ENCODE assay signal across 8 cellular contexts in the genomic region with DNA sequence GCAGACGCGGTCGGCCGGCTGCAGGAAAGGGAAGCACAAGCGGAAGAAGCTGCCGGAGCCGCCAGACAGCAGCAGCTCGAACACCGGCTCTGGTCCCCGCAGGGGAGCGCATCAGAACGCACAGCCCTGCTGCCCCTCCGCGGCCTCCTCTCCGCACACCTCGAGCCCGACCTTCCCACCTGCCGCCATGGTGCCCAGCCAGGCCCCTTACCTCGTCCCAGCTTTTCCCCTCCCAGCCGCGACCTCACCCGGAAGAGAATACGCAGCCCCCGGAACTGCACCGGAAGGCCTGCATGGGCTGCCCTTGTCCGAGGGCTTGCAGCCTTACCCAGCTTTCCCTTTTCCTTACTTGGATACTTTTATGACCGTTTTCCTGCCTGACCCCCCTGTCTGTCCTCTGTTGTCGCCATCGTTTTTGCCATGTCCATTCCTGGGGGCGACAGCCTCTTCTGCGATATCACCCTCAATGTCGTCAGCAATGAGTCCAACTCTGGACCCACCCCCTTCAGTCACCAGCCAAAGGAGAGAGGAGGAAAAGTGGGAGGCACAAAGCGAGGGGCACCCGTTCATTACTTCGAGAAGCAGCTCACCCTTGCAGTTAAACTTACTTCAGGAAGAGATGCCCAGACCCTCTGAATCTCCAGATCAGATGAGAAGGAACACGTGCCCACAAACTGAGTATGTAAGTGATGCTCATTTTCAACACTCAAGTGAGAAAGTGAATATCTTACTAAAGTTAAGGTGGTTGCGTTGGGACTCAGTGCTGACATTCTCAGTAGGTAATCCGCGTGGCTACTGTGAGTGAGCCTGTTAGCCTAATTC. TPM values are rescaled to one million over a fixed set of nuclear protein-coding genes. Genes with fewer than 3 reads are reported as not detected.
DNase-seq lines count a peak whose midpoint lies in the region; ATAC-seq and TF ChIP-seq lines count a peak whose summit lies in the region.

No MANE protein-coding gene starts in this region.

- peak overlapping the region; percentile 89 for H3K4me3 Mint-ChIP-seq in activated naive CD8-positive, alpha-beta T cell
- H3K4me3 Mint-ChIP-seq in natural killer cell = peak overlapping the region; percentile 95

- CTCF ChIA-PET in AG04449 (lab: Yijun Ruan, JAX) = no interaction called here

- no peaks in the 10 kb centered on the region for H3K9me3 Mint-ChIP-seq in activated naive CD8-positive, alpha-beta T cell (ENCODE audit: low read depth)
- no peaks in the 10 kb centered on the region for H3K9me3 Mint-ChIP-seq in natural killer cell

- H3K27me3 Mint-ChIP-seq in activated naive CD8-positive, alpha-beta T cell = no peaks in the 10 kb centered on the region
- H3K27me3 Mint-ChIP-seq in natural killer cell (ENCODE audit: low read depth in 2 of 2) = no peaks in the 10 kb centered on the region

- H3K4me1 Mint-ChIP-seq in activated naive CD8-positive, alpha-beta T cell (ENCODE audit: low read depth) = peaks cover 4% of the 10 kb centered on the region
- H3K4me1 Mint-ChIP-seq in natural killer cell = peaks cover 19 to 21% of the 10 kb centered on the region in 2 donors

- peaks cover 8% of the 10 kb centered on the region for H3K36me3 Mint-ChIP-seq in activated naive CD8-positive, alpha-beta T cell
- H3K36me3 Mint-ChIP-seq in natural killer cell = peaks cover 20% of the 10 kb centered on the region

- DNase-seq in AG04449 (ENCODE audit: low read depth, low spot score) (no peak), NCI-H1930 (lab: John Stamatoyannopoulos, UW) (peak; percentile 12 to 18), natural killer cell (peak; percentile 39), middle frontal gyrus (ENCODE audit: extremely low spot score, low spot score) (no peak), COLO668 (lab: John Stamatoyannopoulos, UW; ENCODE audit: unreplicated experiment) (no peak)

- H3K4me3 ChIP-seq in AG04449 (ENCODE audit: low read depth, low read length) = peak overlapping the region; percentile 45

- TF ChIP-seq CTCF in AG04449 (IDR thresholded peaks at IDR 0.05; ENCODE audit: insufficient read depth, low read length, missing control alignments) (no peak), natural killer cell (IDR thresholded peaks at IDR 0.05) (no peak)

- POLR2A ChIA-PET in AG04449 (lab: Yijun Ruan, JAX) = no interaction called here

- ATAC-seq in natural killer cell = peak in 2 of 3 donors; percentile 86 to 92
- ATAC-seq in HG03520 (IDR thresholded peaks at IDR 0.05; ENCODE audit: unreplicated experiment) = no peak
- no peak for ATAC-seq in HG02798 (IDR thresholded peaks at IDR 0.05; ENCODE audit: poor library complexity, unreplicated experiment)

- peak overlapping the region; percentile 91 for H3K27ac Mint-ChIP-seq in activated naive CD8-positive, alpha-beta T cell
- H3K27ac Mint-ChIP-seq in natural killer cell = peak overlapping the region; percentile 89 to 92

- intact Hi-C loops in natural killer cell (cut with micrococcal nuclease) = no loop called here

RNA-seq across cellular contexts. Expression of a gene that starts 25.5 kb away (rescaled TPM):
- total RNA-seq in natural killer cell = 1 to 10 TPM; 3.9 to 7.7 (median 7.5) TPM

RNA-seq across cellular contexts. Expression of a gene that starts 43.3 kb away (rescaled TPM):
- total RNA-seq in natural killer cell = 10 to 100 TPM in 2 of 3 donors, 1 to 10 TPM in 1; 9.1 to 20.8 (median 19.2) TPM

RNA-seq across cellular contexts. Expression of a gene that starts 56.2 kb away (rescaled TPM):
- 100 to 1,000 TPM in 1 of 3 donors, 10 to 100 TPM in 2; 86.9 to 110 (median 92.2) TPM for total RNA-seq in natural killer cell

Comparison
In these comparisons a context has a peak if more than half of its experiments do, and no peak if none do; other contexts are left out.
1. DNase-seq: peak in NCI-H1930 (2 of 2) and natural killer cell (single experiment); none in AG04449 (single experiment), middle frontal gyrus (single experiment) and COLO668 (single experiment).
2. ATAC-seq: peak in natural killer cell (2 of 3); none in HG03520 (single experiment) and HG02798 (single experiment).